11 cellular contexts compared by ENCODE assay signal in genomic region chr19:41355035-41355434, GRCh38. TPM values are rescaled to one million over a fixed set of nuclear protein-coding genes. Genes with fewer than 3 reads are reported as not detected.
DNase-seq lines count a peak whose midpoint lies in the region; ATAC-seq, FAIRE-seq and TF ChIP-seq lines count a peak whose summit lies in the region.
"Had no signal": no experiment of that assay in that cellular context is flagged by ENCODE, and none has a peak within 500 bp of the region (broad histone marks: within the 10 kb centered on the region; RNA-seq: fewer than 3 reads in every experiment).

No MANE protein-coding gene starts in this region.

- H3K4me2 ChIP-seq in GM23338, result no peak overlapping the region
- no peak overlapping the region for H3K4me2 ChIP-seq in astrocyte (ENCODE audit: low read length)
- H3K4me2 ChIP-seq in neuronal stem cell (ENCODE audit: insufficient read depth, low read length, poor library complexity, severe bottlenecking), result no peak overlapping the region

- H3K9ac ChIP-seq in astrocyte (ENCODE audit: low read length), result no peak overlapping the region
- H3K9ac ChIP-seq in neuronal stem cell (ENCODE audit: low read depth, low read length, poor library complexity), result no peak overlapping the region

- H4K20me1 ChIP-seq in GM23338 (replicated peaks; ENCODE audit: insufficient read depth), result 0 out of 2 replicates have a peak, but pooled peaks cover 3% of the 10 kb centered on the region
- peaks cover 37% of the 10 kb centered on the region for H4K20me1 ChIP-seq in astrocyte (ENCODE audit: insufficient read depth, low read length)

- FAIRE-seq in astrocyte (lab: Jason Lieb, UNC), result no peak
- FAIRE-seq: GM18507, H54 had no signal

- no peaks in the 10 kb centered on the region for H3K9me3 ChIP-seq in CD4-positive, CD25-positive, alpha-beta regulatory T cell (ENCODE audit: control insufficient read depth in 2 of 2, low read length in 2 of 2)
- H3K9me3 ChIP-seq in astrocyte (ENCODE audit: insufficient read depth, low read depth, low read length) (no peaks in the 10 kb centered on the region), neuronal stem cell (replicated peaks in 1 of 2; ENCODE audit: control insufficient read depth in 2 of 2, insufficient read depth in 1 of 2, low read depth in 1 of 2, low read length in 2 of 2) (peaks cover 0 to 1% of the 10 kb centered on the region in 2 donors)
- H3K9me3 ChIP-seq: MG63 had no signal

- no peak overlapping the region for H3K23ac ChIP-seq in neuronal stem cell (ENCODE audit: low read depth, low read length, poor library complexity)

- H2BK15ac ChIP-seq in neuronal stem cell (ENCODE audit: low read length), result no peak overlapping the region

- H3K4ac ChIP-seq in neuronal stem cell (ENCODE audit: low read length), result no peak overlapping the region

- H3K9me3 Mint-ChIP-seq in CD4-positive, CD25-positive, alpha-beta regulatory T cell, result peaks cover 0 to 4% (median 0%) of the 10 kb centered on the region in 7 donors
- H3K9me3 Mint-ChIP-seq in GM23338 (no peaks in the 10 kb centered on the region; the same call in 2 of the 3 replicates), astrocyte (ENCODE audit: unreplicated experiment) (no peaks in the 10 kb centered on the region)

- H3K4me1 Mint-ChIP-seq in CD4-positive, CD25-positive, alpha-beta regulatory T cell, result peaks cover 8 to 64% (median 48%) of the 10 kb centered on the region in 4 donors
- peaks cover 19% of the 10 kb centered on the region for H3K4me1 Mint-ChIP-seq in GM23338
- H3K4me1 Mint-ChIP-seq in astrocyte (ENCODE audit: low read depth, unreplicated experiment), result peaks cover 2% of the 10 kb centered on the region

- WGBS in neuronal stem cell (ENCODE audit: extremely low coverage in 2 of 2, insufficient read length in 2 of 2, insufficient replicate concordance in 1 of 2), 2 donors, result no CpG with 5 or more reads among the region's 1 CpG

- peaks cover 5% of the 10 kb centered on the region for H3K27me3 Mint-ChIP-seq in CD4-positive, CD25-positive, alpha-beta regulatory T cell
- peaks cover 59% of the 10 kb centered on the region for H3K27me3 Mint-ChIP-seq in GM23338 (ENCODE audit: insufficient read depth, low read depth, poor library complexity)
- no peaks in the 10 kb centered on the region for H3K27me3 Mint-ChIP-seq in astrocyte (ENCODE audit: low read depth, unreplicated experiment)

- H2AFZ ChIP-seq in GM23338 (no peak overlapping the region), astrocyte (ENCODE audit: low read depth, low read length) (no peak overlapping the region), neuronal stem cell (ENCODE audit: low read length) (no peak overlapping the region)

- no peak overlapping the region for H3K18ac ChIP-seq in neuronal stem cell (ENCODE audit: low read length)

- no peak overlapping the region for H3K14ac ChIP-seq in neuronal stem cell (ENCODE audit: low read length)

- H4K91ac ChIP-seq in neuronal stem cell (ENCODE audit: low read depth, low read length, poor library complexity), result no peak overlapping the region

- peaks cover 6% of the 10 kb centered on the region; the same call in 1 of the 2 replicates for H3F3A ChIP-seq in GM23338 (replicated peaks; ENCODE audit: low read depth)

- no peak overlapping the region for H2BK12ac ChIP-seq in neuronal stem cell (ENCODE audit: low read length)

- H3K4me3 Mint-ChIP-seq in CD4-positive, CD25-positive, alpha-beta regulatory T cell, result peak overlapping the region; percentile 50 to 100 (median 88)
- H3K4me3 Mint-ChIP-seq in GM23338 (peak overlapping the region; percentile 38; the same call in 1 of the 3 replicates), astrocyte (ENCODE audit: unreplicated experiment) (peak overlapping the region; percentile 73)

- H2AK5ac ChIP-seq in neuronal stem cell (ENCODE audit: low read depth, low read length), result peak overlapping the region; percentile 89

- no peaks in the 10 kb centered on the region for H3K36me3 ChIP-seq in CD4-positive, CD25-positive, alpha-beta regulatory T cell (ENCODE audit: control insufficient read depth, insufficient read depth, low read length)
- H3K36me3 ChIP-seq in GM23338 (ENCODE audit: insufficient read depth), result no peaks in the 10 kb centered on the region
- no peaks in the 10 kb centered on the region for H3K36me3 ChIP-seq in astrocyte (ENCODE audit: insufficient read depth, low read length)
- no peaks in the 10 kb centered on the region for H3K36me3 ChIP-seq in neuronal stem cell (replicated peaks in 1 of 2; ENCODE audit: control insufficient read depth in 2 of 2, insufficient read depth in 2 of 2, low read length in 2 of 2)

- TF ChIP-seq CTCF in GM23338 (conservative IDR thresholded peaks at IDR 0.05; ENCODE audit: low read depth in 2 of 2) (no peak), astrocyte (IDR thresholded peaks at IDR 0.05; ENCODE audit: insufficient read depth, low read depth, low read length) (no peak)

- H3K79me2 ChIP-seq in GM23338 (replicated peaks; ENCODE audit: insufficient read depth) (no peaks in the 10 kb centered on the region), astrocyte (ENCODE audit: insufficient read depth, low read length) (peaks cover 34% of the 10 kb centered on the region)

- no peaks in the 10 kb centered on the region for H3K27me3 ChIP-seq in CD4-positive, CD25-positive, alpha-beta regulatory T cell (ENCODE audit: control insufficient read depth, insufficient read depth, low read length)
- H3K27me3 ChIP-seq in GM23338 (ENCODE audit: insufficient read depth), result peaks cover 36% of the 10 kb centered on the region
- H3K27me3 ChIP-seq in astrocyte (ENCODE audit: insufficient read depth, low read length), result no peaks in the 10 kb centered on the region
- peaks cover 0 to 37% (median 25%) of the 10 kb centered on the region in 3 experiments for H3K27me3 ChIP-seq in neuronal stem cell (ENCODE audit: control insufficient read depth in 3 of 3, insufficient read depth in 3 of 3, low read depth in 1 of 3, low read length in 3 of 3)
- H3K27me3 ChIP-seq: MG63 had no signal

- intact Hi-C loops in Right ventricle myocardium superior (cut with DNase I), result loop anchor here (5.0 kb wide), 1 partner anchor 33 kb away; no protein-coding TSS in a partner anchor

- H4K8ac ChIP-seq in neuronal stem cell (ENCODE audit: low read depth, low read length), result no peak overlapping the region

- ATAC-seq in CD4-positive, CD25-positive, alpha-beta regulatory T cell (ENCODE audit: low read depth in 2 of 2), result no peak
- no peak for ATAC-seq in GM23338
- no peak for ATAC-seq in SK-N-SH treated with all-trans-retinoic acid at 6 μM for 48 hours
- ATAC-seq in Right ventricle myocardium superior (ENCODE audit: poor library complexity), result no peak

- no peaks in the 10 kb centered on the region for H3K9me2 ChIP-seq in GM23338 (ENCODE audit: insufficient read depth)

- peak overlapping the region; percentile 19 for H3K4me3 ChIP-seq in CD4-positive, CD25-positive, alpha-beta regulatory T cell (ENCODE audit: low read depth, low read length)
- H3K4me3 ChIP-seq in GM23338 (no peak overlapping the region), astrocyte (ENCODE audit: insufficient read depth, low read depth, low read length) (no peak overlapping the region), neuronal stem cell (ENCODE audit: low read length in 2 of 2) (no peak overlapping the region)
- H3K4me3 ChIP-seq: MG63 had no signal

- H3K36me3 Mint-ChIP-seq in CD4-positive, CD25-positive, alpha-beta regulatory T cell, result peaks cover 4% of the 10 kb centered on the region
- H3K36me3 Mint-ChIP-seq in GM23338 (ENCODE audit: low read depth) (no peaks in the 10 kb centered on the region; the same call in 2 of the 3 replicates), astrocyte (ENCODE audit: low read depth, unreplicated experiment) (peaks cover 22% of the 10 kb centered on the region)

- H3K4me1 ChIP-seq in CD4-positive, CD25-positive, alpha-beta regulatory T cell (ENCODE audit: control insufficient read depth, insufficient read depth, low read length, poor library complexity, severe bottlenecking), result peaks cover 65% of the 10 kb centered on the region
- H3K4me1 ChIP-seq in GM23338 (ENCODE audit: insufficient read depth) (peaks cover 12% of the 10 kb centered on the region; the same call in 1 of the 2 replicates), astrocyte (ENCODE audit: insufficient read depth, low read length) (peaks cover 4% of the 10 kb centered on the region), neuronal stem cell (ENCODE audit: control insufficient read depth in 2 of 2, insufficient read depth in 1 of 2, low read depth in 1 of 2, low read length in 2 of 2) (peaks cover 14 to 23% of the 10 kb centered on the region in 2 donors)

- DNase-seq in CD4-positive, CD25-positive, alpha-beta regulatory T cell, result no peak
- DNase-seq in GM23338 (ENCODE audit: low spot score) (no peak), astrocyte (ENCODE audit: low read depth) (no peak), neuronal stem cell (ENCODE audit: low spot score) (no peak), NCI-H69 (lab: John Stamatoyannopoulos, UW) (no peak), Right ventricle myocardium superior (no peak)
- DNase-seq: kidney glomerular epithelial cell, MG63 had no signal

- peak overlapping the region; percentile 93 to 99 (median 97) for H3K27ac Mint-ChIP-seq in CD4-positive, CD25-positive, alpha-beta regulatory T cell
- H3K27ac Mint-ChIP-seq in GM23338 (no peak overlapping the region), astrocyte (ENCODE audit: unreplicated experiment) (no peak overlapping the region)

- no peaks in the 10 kb centered on the region for H3K79me1 ChIP-seq in neuronal stem cell (ENCODE audit: low read depth, low read length)

- H2BK120ac ChIP-seq in neuronal stem cell (ENCODE audit: low read depth, low read length), result no peak overlapping the region

- H3K27ac ChIP-seq in CD4-positive, CD25-positive, alpha-beta regulatory T cell (ENCODE audit: insufficient read depth, low read length, poor library complexity, severe bottlenecking), result peak overlapping the region; percentile 92
- H3K27ac ChIP-seq in GM23338 (ENCODE audit: low read depth), result no peak overlapping the region
- H3K27ac ChIP-seq in astrocyte (ENCODE audit: low read depth, low read length), result no peak overlapping the region
- H3K27ac ChIP-seq in neuronal stem cell (replicated peaks; ENCODE audit: low read length), result no peak overlapping the region

- H2BK5ac ChIP-seq in neuronal stem cell (ENCODE audit: low read length), result no peak overlapping the region

RNA-seq across cellular contexts. Expression of gene TGFB1, which starts 1.3 kb away (rescaled TPM):
- total RNA-seq in CD4-positive, CD25-positive, alpha-beta regulatory T cell, result 414 TPM
- polyA plus RNA-seq in CD4-positive, CD25-positive, alpha-beta regulatory T cell, result 10 to 100 TPM; 31.6 to 51.8 (median 46.9) TPM
- total RNA-seq in GM23338 (2014; rRNA removed; shearing (Covaris generic)), result 6.7 and 7.9 TPM in 2 replicates
- 0.99 and 1.4 TPM in 2 replicates for polyA plus RNA-seq in GM23338 (2016; fragmentation: Nextera tagmentation; extraction: Ambion mirVana)
- 155 and 199 TPM in 2 replicates for total RNA-seq in astrocyte
- polyA plus RNA-seq in neuronal stem cell (2013, experiment 1 of 2), result 6.1 TPM
- 6.1 TPM for polyA plus RNA-seq in neuronal stem cell (2013, experiment 2 of 2)
- total RNA-seq in Right ventricle myocardium superior, result 13.1 TPM

RNA-seq across cellular contexts. Expression of gene B9D2, which starts 8.9 kb away (rescaled TPM):
- total RNA-seq in CD4-positive, CD25-positive, alpha-beta regulatory T cell, result 22.3 TPM
- polyA plus RNA-seq in CD4-positive, CD25-positive, alpha-beta regulatory T cell, result 10 to 100 TPM; 23.9 to 28.4 (median 24.3) TPM
- total RNA-seq in GM23338 (2014; rRNA removed; shearing (Covaris generic)), result 2.7 and 3.0 TPM in 2 replicates
- 4.9 and 7.4 TPM in 2 replicates for polyA plus RNA-seq in GM23338 (2016; fragmentation: Nextera tagmentation; extraction: Ambion mirVana)
- total RNA-seq in astrocyte (5.5 and 5.9 TPM in 2 replicates), Right ventricle myocardium superior (2.6 TPM)
- polyA plus RNA-seq in neuronal stem cell (2013, experiment 1 of 2), result 6.5 TPM
- polyA plus RNA-seq in neuronal stem cell (2013, experiment 2 of 2), result 6.0 TPM

RNA-seq across cellular contexts. Expression of gene TMEM91, which starts 21.3 kb away (rescaled TPM):
- 12.4 TPM for total RNA-seq in CD4-positive, CD25-positive, alpha-beta regulatory T cell
- 1 to 10 TPM; 2.0 to 7.5 (median 4.0) TPM for polyA plus RNA-seq in CD4-positive, CD25-positive, alpha-beta regulatory T cell
- 9.3 and 9.5 TPM in 2 replicates for total RNA-seq in GM23338 (2014; rRNA removed; shearing (Covaris generic))
- polyA plus RNA-seq in GM23338 (2016; fragmentation: Nextera tagmentation; extraction: Ambion mirVana), result 8.1 and 10.6 TPM in 2 replicates
- total RNA-seq in astrocyte (7.4 and 8.9 TPM in 2 replicates), Right ventricle myocardium superior (3.5 TPM)
- 8.6 TPM for polyA plus RNA-seq in neuronal stem cell (2013, experiment 1 of 2)
- polyA plus RNA-seq in neuronal stem cell (2013, experiment 2 of 2), result 8.3 TPM

RNA-seq across cellular contexts. Expression of gene EXOSC5, which starts 42.1 kb away (rescaled TPM):
- 13.9 TPM for total RNA-seq in CD4-positive, CD25-positive, alpha-beta regulatory T cell
- 10 to 100 TPM; 46.1 to 65.3 (median 58.6) TPM for polyA plus RNA-seq in CD4-positive, CD25-positive, alpha-beta regulatory T cell
- 65.1 and 65.4 TPM in 2 replicates for total RNA-seq in GM23338 (2014; rRNA removed; shearing (Covaris generic))
- 116 and 125 TPM in 2 replicates for polyA plus RNA-seq in GM23338 (2016; fragmentation: Nextera tagmentation; extraction: Ambion mirVana)
- 18.3 and 19.8 TPM in 2 replicates for total RNA-seq in astrocyte
- 9.1 TPM for polyA plus RNA-seq in neuronal stem cell (2013, experiment 1 of 2)
- polyA plus RNA-seq in neuronal stem cell (2013, experiment 2 of 2), result 9.4 TPM
- 17.4 TPM for total RNA-seq in Right ventricle myocardium superior

RNA-seq across cellular contexts. Expression of gene BCKDHA, which starts 42.6 kb away (rescaled TPM):
- total RNA-seq in CD4-positive, CD25-positive, alpha-beta regulatory T cell, result 14.3 TPM
- 10 to 100 TPM; 55.8 to 66.0 (median 61.9) TPM for polyA plus RNA-seq in CD4-positive, CD25-positive, alpha-beta regulatory T cell
- 31.3 and 42.4 TPM in 2 replicates for total RNA-seq in GM23338 (2014; rRNA removed; shearing (Covaris generic))
- 14.2 and 15.0 TPM in 2 replicates for polyA plus RNA-seq in GM23338 (2016; fragmentation: Nextera tagmentation; extraction: Ambion mirVana)
- total RNA-seq in astrocyte (9.2 and 9.8 TPM in 2 replicates), Right ventricle myocardium superior (50.4 TPM)
- polyA plus RNA-seq in neuronal stem cell (2013, experiment 1 of 2), result 26.5 TPM
- 29.7 TPM for polyA plus RNA-seq in neuronal stem cell (2013, experiment 2 of 2)

Comparison
In these comparisons a context has a peak if more than half of its experiments do, and no peak if none do; other contexts are left out.
1. H3K27ac Mint-ChIP-seq: peak in CD4-positive, CD25-positive, alpha-beta regulatory T cell (3 of 3); none in GM23338 (single experiment) and astrocyte (single experiment).
2. RNA of gene TGFB1, which starts 1.3 kb away (total RNA-seq): 414 TPM in CD4-positive, CD25-positive, alpha-beta regulatory T cell (single experiment) and 155 to 199 TPM in astrocyte; 13.1 TPM in Right ventricle myocardium superior (single experiment) and 6.7 to 7.9 TPM in GM23338; every median in the first group is over 10 times any median in the second.
3. Peak in every context shown above with its lines, with median percentiles within 50 percentile points of each other: H3K4me3 Mint-ChIP-seq.